In the genomic region with DNA sequence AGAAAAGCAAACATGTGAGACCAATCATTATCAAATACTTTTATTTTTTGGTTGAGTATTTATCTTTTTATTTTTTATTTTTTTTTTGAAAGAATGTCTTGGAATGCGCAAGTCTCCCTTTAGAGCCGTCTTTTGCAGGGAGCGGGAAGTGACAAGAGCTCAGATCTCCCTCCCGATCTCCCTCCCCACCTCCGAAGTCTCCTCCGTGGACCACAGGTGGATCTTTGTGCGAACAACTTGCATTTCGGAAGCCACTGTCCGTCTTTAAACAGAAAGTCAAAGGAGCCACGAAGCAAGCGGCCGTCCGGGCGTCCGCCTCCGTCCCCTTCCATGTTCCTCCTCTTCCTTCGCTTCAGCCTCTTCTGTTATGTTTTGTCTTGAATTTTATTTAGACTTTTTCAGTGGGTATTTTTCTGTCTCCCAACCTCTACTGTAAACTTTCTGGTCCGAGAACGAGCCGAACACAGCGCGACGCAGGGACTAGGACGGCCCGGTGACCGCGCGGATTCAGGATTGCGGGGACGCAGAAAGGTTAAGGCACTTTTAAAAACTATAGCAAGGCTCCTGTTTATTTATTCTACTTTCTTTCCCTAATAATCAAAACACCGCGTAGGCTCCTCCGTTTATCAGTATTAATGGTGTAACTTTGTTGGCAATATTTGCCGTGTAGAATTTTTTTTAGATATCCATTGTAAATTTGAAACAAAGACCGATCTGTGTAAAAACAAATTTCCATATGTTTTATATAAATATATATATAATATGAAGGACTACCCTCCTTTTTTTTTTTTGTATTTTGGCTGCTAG, we compare ENCODE assay signal across 16 cellular contexts. TPM values are rescaled to one million over a fixed set of nuclear protein-coding genes. Genes with fewer than 3 reads are reported as not detected.
DNase-seq lines count a peak whose midpoint lies in the region; TF ChIP-seq lines count a peak whose summit lies in the region.
"Had no signal": no experiment of that assay in that cellular context is flagged by ENCODE, and none has a peak within 500 bp of the region (broad histone marks: within the 10 kb centered on the region; RNA-seq: fewer than 3 reads in every experiment).

No MANE protein-coding gene starts in this region.

- H3K4me1 ChIP-seq in GM23248 (ENCODE audit: insufficient read depth) = peaks cover 3% of the 10 kb centered on the region; the same call in 1 of the 2 replicates
- H3K4me1 ChIP-seq in hepatocyte (ENCODE audit: insufficient read depth) = peaks cover 15% of the 10 kb centered on the region
- H3K4me1 ChIP-seq in osteoblast (ENCODE audit: insufficient read depth, low read length) = no peaks in the 10 kb centered on the region
- H3K4me1 ChIP-seq: parathyroid adenoma had no signal

- no peaks in the 10 kb centered on the region for H4K20me1 ChIP-seq in GM23248 (ENCODE audit: insufficient read depth)
- peaks cover 36% of the 10 kb centered on the region for H4K20me1 ChIP-seq in hepatocyte (ENCODE audit: insufficient read depth, poor library complexity, severe bottlenecking)
- no peaks in the 10 kb centered on the region for H4K20me1 ChIP-seq in osteoblast (ENCODE audit: insufficient read depth, low read length)

- CTCF ChIA-PET in activated CD4-positive, alpha-beta memory T cell treated with anti-CD3 and anti-CD28 coated beads, Interleukin-2, amount 10 ng/mL, durations not matched to agents 7 days and 5 days (lab: Charles Lee) = no interaction called here

- H3K9me3 ChIP-seq in GM23248 (ENCODE audit: low read depth) (no peaks in the 10 kb centered on the region), hepatocyte (ENCODE audit: low read depth) (no peaks in the 10 kb centered on the region), osteoblast (ENCODE audit: low read depth, low read length) (no peaks in the 10 kb centered on the region)
- H3K9me3 ChIP-seq: BLaER1 treated with 17β-estradiol and CSF1 and Interleukin-3, amounts not matched to agents 10 nM and 100 nM had no signal

- DNase-seq in GM23248 = no peak
- DNase-seq in activated T-helper 2 cell treated with anti-CD3 and anti-CD28 coated beads, Interferon-gamma antibody, Interleukin-2, Interleukin-4, amounts not matched to agents 10 μg/mL and 5 μg/mL and 100 μg/mL, durations not matched to agents 14 hours and 24 hours and 36 hours (ENCODE audit: low spot score) = no peak
- no peak for DNase-seq in hepatocyte (ENCODE audit: low spot score)
- DNase-seq in osteoblast (ENCODE audit: insufficient read length, low spot score, missing footprints) = peak; percentile 84
- no peak for DNase-seq in lower leg skin (ENCODE audit: low spot score in 2 of 2)
- no peak for DNase-seq in activated CD4-positive, alpha-beta memory T cell treated with anti-CD3 and anti-CD28 coated beads, Interleukin-2, amount 10 ng/mL, durations not matched to agents 7 days and 5 days
- no peak for DNase-seq in NCI-H2029 treated with DMSO at 0.1 percent for 48 hours (lab: John Stamatoyannopoulos, UW)
- DNase-seq in NCI-H1436 (lab: John Stamatoyannopoulos, UW) = no peak
- DNase-seq: dorsolateral prefrontal cortex; EL; left cardiac atrium; MM.1S; stimulated activated CD4-positive, alpha-beta T cell treated with anti-CD3 and anti-CD28 coated beads, Interleukin-2, amount 100 ng/mL, for 24 hours had no signal

- H3K27me3 ChIP-seq in GM23248 (replicated peaks; ENCODE audit: insufficient read depth) (peaks cover 6% of the 10 kb centered on the region; the same call in 1 of the 2 replicates), hepatocyte (peaks cover 78% of the 10 kb centered on the region), osteoblast (ENCODE audit: insufficient read depth, low read length) (peaks cover 79% of the 10 kb centered on the region)

- TF ChIP-seq CTCF in hepatocyte (IDR thresholded peaks at IDR 0.05; ENCODE audit: poor library complexity) = no peak
- no peak for TF ChIP-seq CTCF in osteoblast (IDR thresholded peaks at IDR 0.05; ENCODE audit: extremely low read depth, low read depth, low read length)
- TF ChIP-seq CTCF in lower leg skin (IDR thresholded peaks at IDR 0.05) = no peak

- H3K4me1 Mint-ChIP-seq in activated T-helper 2 cell treated with anti-CD3 and anti-CD28 coated beads, Interferon-gamma antibody, Interleukin-2, Interleukin-4, amounts not matched to agents 10 μg/mL and 5 μg/mL and 100 μg/mL, durations not matched to agents 14 hours and 24 hours and 36 hours (ENCODE audit: low read depth) = peaks cover 9% of the 10 kb centered on the region
- H3K4me1 Mint-ChIP-seq in activated CD4-positive, alpha-beta memory T cell treated with anti-CD3 and anti-CD28 coated beads, Interleukin-2, amount 10 ng/mL, durations not matched to agents 7 days and 5 days = peaks cover 12% of the 10 kb centered on the region

- intact Hi-C loops in activated T-helper 2 cell treated with anti-CD3 and anti-CD28 coated beads, Interferon-gamma antibody, Interleukin-2, Interleukin-4, amounts not matched to agents 10 μg/mL and 5 μg/mL and 100 μg/mL, durations not matched to agents 14 hours and 24 hours and 36 hours (cut with micrococcal nuclease) = loop anchor here (5.0 kb wide), 1 partner anchor 226 kb away; no protein-coding TSS in a partner anchor
- intact Hi-C loops in lower leg skin (cut with DNase I; ENCODE audit: low total_unique reads) = no loop called here

- H3K4me3 Mint-ChIP-seq in activated T-helper 2 cell treated with anti-CD3 and anti-CD28 coated beads, Interferon-gamma antibody, Interleukin-2, Interleukin-4, amounts not matched to agents 10 μg/mL and 5 μg/mL and 100 μg/mL, durations not matched to agents 14 hours and 24 hours and 36 hours (ENCODE audit: low read depth) = no peak overlapping the region
- no peak overlapping the region for H3K4me3 Mint-ChIP-seq in activated CD4-positive, alpha-beta memory T cell treated with anti-CD3 and anti-CD28 coated beads, Interleukin-2, amount 10 ng/mL, durations not matched to agents 7 days and 5 days

- 59 to 60% methylated on average over 35 of the region's 35 CpGs for WGBS in GM23248 (ENCODE audit: low coverage in 1 of 2, low lambda C conversion rate in 2 of 2, missing lambda C conversion rate in 2 of 2), 2 experiments
- WGBS in hepatocyte (ENCODE audit: low lambda C conversion rate, missing lambda C conversion rate) = 11% methylated on average over 35 of the region's 35 CpGs
- WGBS in lower leg skin, 2 donors = 38 to 45% methylated on average over 35 of the region's 35 CpGs

- H3K27me3 Mint-ChIP-seq in activated T-helper 2 cell treated with anti-CD3 and anti-CD28 coated beads, Interferon-gamma antibody, Interleukin-2, Interleukin-4, amounts not matched to agents 10 μg/mL and 5 μg/mL and 100 μg/mL, durations not matched to agents 14 hours and 24 hours and 36 hours (ENCODE audit: low read depth) = peaks cover 60% of the 10 kb centered on the region
- H3K27me3 Mint-ChIP-seq in activated CD4-positive, alpha-beta memory T cell treated with anti-CD3 and anti-CD28 coated beads, Interleukin-2, amount 10 ng/mL, durations not matched to agents 7 days and 5 days = peaks cover 72% of the 10 kb centered on the region

- H3K4me2 ChIP-seq in GM23248 (ENCODE audit: unreplicated experiment) = peak overlapping the region; percentile 61
- H3K4me2 ChIP-seq in hepatocyte = peak overlapping the region; percentile 89
- H3K4me2 ChIP-seq in osteoblast (ENCODE audit: insufficient read depth, low read length) = no peak overlapping the region
- H3K4me2 ChIP-seq: BLaER1 treated with 17β-estradiol and CSF1 and Interleukin-3, amounts not matched to agents 10 nM and 100 nM had no signal

- peaks cover 3% of the 10 kb centered on the region for H3K36me3 Mint-ChIP-seq in activated T-helper 2 cell treated with anti-CD3 and anti-CD28 coated beads, Interferon-gamma antibody, Interleukin-2, Interleukin-4, amounts not matched to agents 10 μg/mL and 5 μg/mL and 100 μg/mL, durations not matched to agents 14 hours and 24 hours and 36 hours (ENCODE audit: low read depth)
- peaks cover 4% of the 10 kb centered on the region for H3K36me3 Mint-ChIP-seq in activated CD4-positive, alpha-beta memory T cell treated with anti-CD3 and anti-CD28 coated beads, Interleukin-2, amount 10 ng/mL, durations not matched to agents 7 days and 5 days (ENCODE audit: low read depth)

- no peak overlapping the region for H3K9ac ChIP-seq in GM23248
- H3K9ac ChIP-seq: BLaER1 treated with 17β-estradiol and CSF1 and Interleukin-3, amounts not matched to agents 10 nM and 100 nM; parathyroid adenoma had no signal

- H3K36me3 ChIP-seq in GM23248 (ENCODE audit: low read depth) = no peaks in the 10 kb centered on the region
- no peaks in the 10 kb centered on the region for H3K36me3 ChIP-seq in hepatocyte (replicated peaks; ENCODE audit: insufficient read depth, low read depth)
- H3K36me3 ChIP-seq in osteoblast (ENCODE audit: insufficient read depth, low read length) = no peaks in the 10 kb centered on the region
- H3K36me3 ChIP-seq: BLaER1 treated with 17β-estradiol and CSF1 and Interleukin-3, amounts not matched to agents 10 nM and 100 nM had no signal

- H3K79me2 ChIP-seq in GM23248 (ENCODE audit: insufficient read depth) = peaks cover 32% of the 10 kb centered on the region
- peaks cover 69% of the 10 kb centered on the region for H3K79me2 ChIP-seq in hepatocyte
- no peaks in the 10 kb centered on the region for H3K79me2 ChIP-seq in osteoblast (ENCODE audit: insufficient read depth, low read length)
- H3K79me2 ChIP-seq: parathyroid adenoma had no signal

- POLR2A ChIA-PET in activated CD4-positive, alpha-beta memory T cell treated with anti-CD3 and anti-CD28 coated beads, Interleukin-2, amount 10 ng/mL, durations not matched to agents 7 days and 5 days (lab: Charles Lee) = no interaction called here

- 0 out of 2 replicates have a peak overlapping the region, but pooled peaks have one; percentile 12 for H3K4me3 ChIP-seq in GM23248
- peak overlapping the region; percentile 10 for H3K4me3 ChIP-seq in hepatocyte
- no peak overlapping the region for H3K4me3 ChIP-seq in osteoblast (ENCODE audit: insufficient read depth, low read length)
- no peak overlapping the region for H3K4me3 ChIP-seq in lower leg skin (ENCODE audit: low read depth, poor library complexity, severe bottlenecking)
- H3K4me3 ChIP-seq: BLaER1 treated with 17β-estradiol and CSF1 and Interleukin-3, amounts not matched to agents 10 nM and 100 nM; SK-N-MC had no signal

- in situ Hi-C loops in GM23248 (cut with MboI) = loop anchor here (25.0 kb wide), 1 partner anchor 676 kb away; no protein-coding TSS in a partner anchor

- H2AFZ ChIP-seq in GM23248 = no peak overlapping the region
- H2AFZ ChIP-seq in hepatocyte = no peak overlapping the region
- H2AFZ ChIP-seq in osteoblast (ENCODE audit: low read length) = no peak overlapping the region
- H2AFZ ChIP-seq: parathyroid adenoma had no signal

- no peak overlapping the region for H3K27ac ChIP-seq in GM23248
- H3K27ac ChIP-seq in hepatocyte = peak overlapping the region; percentile 99
- H3K27ac ChIP-seq in osteoblast (ENCODE audit: low read depth, low read length) = no peak overlapping the region
- H3K27ac ChIP-seq: BLaER1 treated with 17β-estradiol and CSF1 and Interleukin-3, amounts not matched to agents 10 nM and 100 nM; parathyroid adenoma; SK-N-MC had no signal

- H3K27ac Mint-ChIP-seq in activated T-helper 2 cell treated with anti-CD3 and anti-CD28 coated beads, Interferon-gamma antibody, Interleukin-2, Interleukin-4, amounts not matched to agents 10 μg/mL and 5 μg/mL and 100 μg/mL, durations not matched to agents 14 hours and 24 hours and 36 hours = peak overlapping the region; percentile 74
- no peak overlapping the region for H3K27ac Mint-ChIP-seq in activated CD4-positive, alpha-beta memory T cell treated with anti-CD3 and anti-CD28 coated beads, Interleukin-2, amount 10 ng/mL, durations not matched to agents 7 days and 5 days

- H3K9me2 ChIP-seq in GM23248 (ENCODE audit: insufficient read depth) (no peaks in the 10 kb centered on the region), hepatocyte (replicated peaks; ENCODE audit: insufficient read depth) (no peaks in the 10 kb centered on the region)

- H3F3A ChIP-seq in GM23248 (ENCODE audit: insufficient read depth) = no peaks in the 10 kb centered on the region

- TF ChIP-seq POLR2A in lower leg skin (IDR thresholded peaks at IDR 0.05) = no peak

- H3K9me3 Mint-ChIP-seq in activated T-helper 2 cell treated with anti-CD3 and anti-CD28 coated beads, Interferon-gamma antibody, Interleukin-2, Interleukin-4, amounts not matched to agents 10 μg/mL and 5 μg/mL and 100 μg/mL, durations not matched to agents 14 hours and 24 hours and 36 hours = no peaks in the 10 kb centered on the region
- no peaks in the 10 kb centered on the region for H3K9me3 Mint-ChIP-seq in activated CD4-positive, alpha-beta memory T cell treated with anti-CD3 and anti-CD28 coated beads, Interleukin-2, amount 10 ng/mL, durations not matched to agents 7 days and 5 days

RNA-seq across cellular contexts. Expression of a gene that starts 3.3 kb away (rescaled TPM):
- 1.5 and 4.0 TPM in 2 replicates for total RNA-seq in GM23248 (2014; rRNA removed; shearing (Covaris generic))
- 4.2 and 4.6 TPM in 2 replicates for polyA plus RNA-seq in GM23248 (2016; fragmentation: Nextera tagmentation; extraction: Ambion mirVana)
- total RNA-seq in activated T-helper 2 cell treated with anti-CD3 and anti-CD28 coated beads, Interferon-gamma antibody, Interleukin-2, Interleukin-4, amounts not matched to agents 10 μg/mL and 5 μg/mL and 100 μg/mL, durations not matched to agents 14 hours and 24 hours and 36 hours = not detected in 2 replicates
- 23.7 and 26.8 TPM in 2 replicates for total RNA-seq in hepatocyte
- polyA plus RNA-seq in hepatocyte = 30.0 and 37.4 TPM in 2 replicates
- total RNA-seq in osteoblast = not detected in 2 replicates
- under 1 TPM in 2 of 4 donors, not detected in 2; 0.10 to 0.45 TPM for total RNA-seq in lower leg skin
- total RNA-seq in activated CD4-positive, alpha-beta memory T cell treated with anti-CD3 and anti-CD28 coated beads, Interleukin-2, amount 10 ng/mL, durations not matched to agents 7 days and 5 days = not detected

RNA-seq across cellular contexts. Expression of a gene that starts 41.4 kb away (rescaled TPM):
- total RNA-seq in GM23248 (2014; rRNA removed; shearing (Covaris generic)) = 12.9 and 14.0 TPM in 2 replicates
- polyA plus RNA-seq in GM23248 (2016; fragmentation: Nextera tagmentation; extraction: Ambion mirVana) (12.4 and 14.0 TPM in 2 replicates), hepatocyte (11.5 and 15.3 TPM in 2 replicates)
- 21.9 and 22.8 TPM in 2 replicates for total RNA-seq in activated T-helper 2 cell treated with anti-CD3 and anti-CD28 coated beads, Interferon-gamma antibody, Interleukin-2, Interleukin-4, amounts not matched to agents 10 μg/mL and 5 μg/mL and 100 μg/mL, durations not matched to agents 14 hours and 24 hours and 36 hours
- total RNA-seq in hepatocyte (8.1 and 21.5 TPM in 2 replicates), osteoblast (18.5 and 20.3 TPM in 2 replicates), lower leg skin (10 to 100 TPM; 14.5 to 34.8 (median 25.5) TPM)
- 10 to 100 TPM; 22.2 TPM for total RNA-seq in activated CD4-positive, alpha-beta memory T cell treated with anti-CD3 and anti-CD28 coated beads, Interleukin-2, amount 10 ng/mL, durations not matched to agents 7 days and 5 days

RNA-seq across cellular contexts. Expression of a gene that starts 53.0 kb away (rescaled TPM):
- 0.51 and 1.2 TPM in 2 replicates for total RNA-seq in GM23248 (2014; rRNA removed; shearing (Covaris generic))
- polyA plus RNA-seq in GM23248 (2016; fragmentation: Nextera tagmentation; extraction: Ambion mirVana) = 2.5 and 3.0 TPM in 2 replicates
- total RNA-seq in activated T-helper 2 cell treated with anti-CD3 and anti-CD28 coated beads, Interferon-gamma antibody, Interleukin-2, Interleukin-4, amounts not matched to agents 10 μg/mL and 5 μg/mL and 100 μg/mL, durations not matched to agents 14 hours and 24 hours and 36 hours = 0.07 TPM in 1 of 2 replicates, not detected in the other
- total RNA-seq in hepatocyte = 0.36 TPM in 1 of 2 replicates, not detected in the other
- 0.30 and 0.96 TPM in 2 replicates for polyA plus RNA-seq in hepatocyte
- total RNA-seq in osteoblast = 2.2 and 2.4 TPM in 2 replicates
- under 1 TPM in 3 of 4 donors, not detected in 1; 0.16 to 0.32 (median 0.17) TPM for total RNA-seq in lower leg skin
- total RNA-seq in activated CD4-positive, alpha-beta memory T cell treated with anti-CD3 and anti-CD28 coated beads, Interleukin-2, amount 10 ng/mL, durations not matched to agents 7 days and 5 days = not detected

Comparison
In these comparisons a context has a peak if more than half of its experiments do, and no peak if none do; other contexts are left out.
1. H3K4me3 ChIP-seq: peak in GM23248 (single experiment) and hepatocyte (single experiment); none in osteoblast (single experiment) and lower leg skin (single experiment).